Comparison of ENCODE assay signal across 2 cellular contexts in genomic region chr6:137867685-137868509, GRCh38.
TF ChIP-seq lines count a peak whose summit lies in the region.

No MANE protein-coding gene starts in this region.

TF ChIP-seq in IMR-90, 13 proteins besides CTCF, POLR2A, EP300 and RAD21:
- TF ChIP-seq CEBPB (IDR thresholded peaks at IDR 0.05; ENCODE audit: low read depth, low read length) (no peak), MAZ (IDR thresholded peaks at IDR 0.05; ENCODE audit: borderline replicate concordance, low read depth, low read length) (no peak), BHLHE40 (IDR thresholded peaks at IDR 0.05; ENCODE audit: low read depth, low read length) (no peak), NFE2L2 (IDR thresholded peaks at IDR 0.05; ENCODE audit: low read depth, low read length) (no peak), MAFK (IDR thresholded peaks at IDR 0.05; ENCODE audit: low read depth, low read length) (no peak), USF2 (IDR thresholded peaks at IDR 0.05; ENCODE audit: low read depth, low read length) (no peak), CHD1 (IDR thresholded peaks at IDR 0.05; ENCODE audit: low read depth, low read length) (no peak), RFX5 (IDR thresholded peaks at IDR 0.05; ENCODE audit: low read depth, low read length) (no peak), FOS (IDR thresholded peaks at IDR 0.05; ENCODE audit: low read depth, low read length) (no peak), SMC3 (IDR thresholded peaks at IDR 0.05; ENCODE audit: low read depth, low read length) (no peak)

TF ChIP-seq in endothelial cell of umbilical vein, 7 proteins besides CTCF, POLR2A, EP300 and RAD21:
- TF ChIP-seq MYC (IDR thresholded peaks at IDR 0.05; ENCODE audit: low read depth, low read length) (no peak), FOS (IDR thresholded peaks at IDR 0.05; ENCODE audit: borderline replicate concordance, insufficient read depth, low read length) (no peak), EZH2 (IDR thresholded peaks at IDR 0.05; ENCODE audit: borderline replicate concordance, low read depth, low read length, severe bottlenecking) (no peak), POLR2AphosphoS5 (IDR thresholded peaks at IDR 0.05; ENCODE audit: insufficient read depth, low read depth, low read length) (no peak), JUN (IDR thresholded peaks at IDR 0.05; ENCODE audit: borderline replicate concordance, insufficient read depth, insufficient read length, low read depth) (no peak), MAX (IDR thresholded peaks at IDR 0.05; ENCODE audit: insufficient read depth, insufficient read length) (no peak), GATA2 (IDR thresholded peaks at IDR 0.05; ENCODE audit: insufficient read depth, insufficient read length, low read depth, low read length) (no peak)
TF ChIP-seq in endothelial cell of umbilical vein: peak in this region for 0.
